Comparison of ENCODE assay signal across 1 cellular context in the genomic region with DNA sequence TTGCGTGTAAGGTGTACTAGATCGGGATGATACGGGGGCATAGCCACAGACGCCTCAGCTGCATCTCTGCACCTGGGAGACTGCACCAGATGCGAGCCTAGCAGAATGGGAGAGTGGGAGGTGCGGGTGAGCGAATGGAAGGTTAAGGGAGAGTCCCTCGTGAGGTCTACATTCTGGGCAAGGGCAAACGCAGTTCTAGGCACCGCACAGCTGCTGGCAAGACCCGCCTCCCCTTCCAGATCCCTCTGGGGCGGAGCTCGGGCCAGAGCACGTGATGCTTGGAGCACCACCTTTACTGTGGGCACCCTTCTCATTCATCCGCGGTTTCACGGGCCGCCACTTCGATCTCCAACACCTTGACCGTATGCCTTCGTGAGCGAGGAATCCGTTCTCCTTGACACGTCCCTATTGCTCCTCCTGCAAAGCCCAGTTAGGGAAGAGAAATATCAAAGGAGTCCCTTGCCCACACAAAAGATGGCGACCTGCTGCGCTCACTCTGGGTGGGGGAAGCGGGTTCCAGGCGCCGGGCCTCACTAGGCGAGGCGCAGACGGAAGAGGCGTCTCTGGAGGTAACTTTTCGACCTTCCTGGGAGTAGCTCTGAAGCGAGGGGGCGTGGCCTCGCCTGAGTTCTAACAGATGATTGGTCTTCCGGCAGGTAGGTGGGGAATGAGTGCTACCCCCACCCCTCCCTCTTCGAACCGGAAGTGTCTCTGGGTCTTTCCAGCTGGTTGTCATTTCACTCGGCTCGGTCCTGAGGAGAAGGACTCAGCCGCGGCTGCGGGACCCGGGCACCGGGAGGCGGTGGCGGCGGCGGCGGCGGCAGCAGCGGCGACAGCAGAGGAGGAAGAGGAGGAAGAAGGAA.
TF ChIP-seq lines count a peak whose summit lies in the region.

A gene (plus strand): TSS at position 740 of the 863 bp plus-strand sequence. CDS start 1,385 bp downstream, outside the sequence.

TF ChIP-seq in K562, 482 proteins besides CTCF, POLR2A, EP300 and RAD21 (continued from another document and continues in another):
- TF ChIP-seq, protein P1, sequence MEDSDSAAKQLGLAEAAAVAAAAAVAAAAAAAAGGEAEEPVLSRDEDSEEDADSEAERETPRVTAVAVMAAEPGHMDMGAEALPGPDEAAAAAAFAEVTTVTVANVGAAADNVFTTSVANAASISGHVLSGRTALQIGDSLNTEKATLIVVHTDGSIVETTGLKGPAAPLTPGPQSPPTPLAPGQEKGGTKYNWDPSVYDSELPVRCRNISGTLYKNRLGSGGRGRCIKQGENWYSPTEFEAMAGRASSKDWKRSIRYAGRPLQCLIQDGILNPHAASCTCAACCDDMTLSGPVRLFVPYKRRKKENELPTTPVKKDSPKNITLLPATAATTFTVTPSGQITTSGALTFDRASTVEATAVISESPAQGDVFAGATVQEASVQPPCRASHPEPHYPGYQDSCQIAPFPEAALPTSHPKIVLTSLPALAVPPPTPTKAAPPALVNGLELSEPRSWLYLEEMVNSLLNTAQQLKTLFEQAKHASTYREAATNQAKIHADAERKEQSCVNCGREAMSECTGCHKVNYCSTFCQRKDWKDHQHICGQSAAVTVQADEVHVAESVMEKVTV (CRISPR knock-in tag; IDR thresholded peaks at IDR 0.05): no peak
- no peak for TF ChIP-seq SREBF2 (CRISPR knock-in tag; IDR thresholded peaks at IDR 0.05)
- TF ChIP-seq ASH1L (IDR thresholded peaks at IDR 0.05; ENCODE audit: borderline replicate concordance, low read depth, partially characterized antibody): peak; percentile 70
- 0 out of 2 replicates have a peak, but pooled peaks have one; percentile 21 for TF ChIP-seq GTF2F1 (IDR thresholded peaks at IDR 0.05; ENCODE audit: low read depth, low read length)
- TF ChIP-seq, protein P2, sequence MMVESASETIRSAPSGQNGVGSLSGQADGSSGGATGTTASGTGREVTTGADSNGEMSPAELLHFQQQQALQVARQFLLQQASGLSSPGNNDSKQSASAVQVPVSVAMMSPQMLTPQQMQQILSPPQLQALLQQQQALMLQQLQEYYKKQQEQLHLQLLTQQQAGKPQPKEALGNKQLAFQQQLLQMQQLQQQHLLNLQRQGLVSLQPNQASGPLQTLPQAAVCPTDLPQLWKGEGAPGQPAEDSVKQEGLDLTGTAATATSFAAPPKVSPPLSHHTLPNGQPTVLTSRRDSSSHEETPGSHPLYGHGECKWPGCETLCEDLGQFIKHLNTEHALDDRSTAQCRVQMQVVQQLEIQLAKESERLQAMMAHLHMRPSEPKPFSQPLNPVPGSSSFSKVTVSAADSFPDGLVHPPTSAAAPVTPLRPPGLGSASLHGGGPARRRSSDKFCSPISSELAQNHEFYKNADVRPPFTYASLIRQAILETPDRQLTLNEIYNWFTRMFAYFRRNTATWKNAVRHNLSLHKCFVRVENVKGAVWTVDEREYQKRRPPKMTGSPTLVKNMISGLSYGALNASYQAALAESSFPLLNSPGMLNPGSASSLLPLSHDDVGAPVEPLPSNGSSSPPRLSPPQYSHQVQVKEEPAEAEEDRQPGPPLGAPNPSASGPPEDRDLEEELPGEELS (CRISPR knock-in tag; IDR thresholded peaks at IDR 0.05; ENCODE audit: borderline replicate concordance): no peak
- no peak for TF ChIP-seq KDM1A (IDR thresholded peaks at IDR 0.05)
- no peak for TF ChIP-seq MYNN (IDR thresholded peaks at IDR 0.05)
- TF ChIP-seq MYNN (CRISPR knock-in tag; IDR thresholded peaks at IDR 0.05): no peak
- TF ChIP-seq NFATC3 (IDR thresholded peaks at IDR 0.05): no peak
- TF ChIP-seq ZFPM2 (CRISPR knock-in tag; IDR thresholded peaks at IDR 0.05): no peak
- TF ChIP-seq, protein P3, sequence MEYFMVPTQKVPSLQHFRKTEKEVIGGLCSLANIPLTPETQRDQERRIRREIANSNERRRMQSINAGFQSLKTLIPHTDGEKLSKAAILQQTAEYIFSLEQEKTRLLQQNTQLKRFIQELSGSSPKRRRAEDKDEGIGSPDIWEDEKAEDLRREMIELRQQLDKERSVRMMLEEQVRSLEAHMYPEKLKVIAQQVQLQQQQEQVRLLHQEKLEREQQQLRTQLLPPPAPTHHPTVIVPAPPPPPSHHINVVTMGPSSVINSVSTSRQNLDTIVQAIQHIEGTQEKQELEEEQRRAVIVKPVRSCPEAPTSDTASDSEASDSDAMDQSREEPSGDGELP (CRISPR knock-in tag; IDR thresholded peaks at IDR 0.05; ENCODE audit: borderline replicate concordance): peak; percentile 100
- no peak for TF ChIP-seq ZNF830 (CRISPR knock-in tag; IDR thresholded peaks at IDR 0.05)
- no peak for TF ChIP-seq FOXA1 (IDR thresholded peaks at IDR 0.05; ENCODE audit: borderline replicate concordance)
- no peak for TF ChIP-seq NBN (IDR thresholded peaks at IDR 0.05; ENCODE audit: low read depth)
- TF ChIP-seq U2AF2 (optimal IDR thresholded peaks at IDR 0.05; ENCODE audit: low read depth, low read length): no peak
- no peak for TF ChIP-seq ZNF140 (CRISPR knock-in tag; IDR thresholded peaks at IDR 0.05)
- TF ChIP-seq RBM14 (IDR thresholded peaks at IDR 0.05; ENCODE audit: borderline replicate concordance, insufficient read depth, low read depth, low read length): no peak
- TF ChIP-seq HOXB6 (CRISPR knock-in tag; IDR thresholded peaks at IDR 0.05; ENCODE audit: borderline replicate concordance): no peak
- no peak for TF ChIP-seq EZH2 (IDR thresholded peaks at IDR 0.05; ENCODE audit: borderline replicate concordance, low read depth, low read length)
- TF ChIP-seq HDAC8 (tag; IDR thresholded peaks at IDR 0.05): 0 out of 2 replicates have a peak, but pooled peaks have one; percentile 68
- no peak; a peak in 1 of 4 replicates for TF ChIP-seq TBL1XR1 (IDR thresholded peaks at IDR 0.05; ENCODE audit: low read length in 2 of 2)
- TF ChIP-seq ARID2 (IDR thresholded peaks at IDR 0.05): no peak
- no peak for TF ChIP-seq THRAP3 (IDR thresholded peaks at IDR 0.05; ENCODE audit: borderline replicate concordance)
- no peak for TF ChIP-seq ZFP36 (IDR thresholded peaks at IDR 0.05; ENCODE audit: low read depth, low read length, partially characterized antibody)
- TF ChIP-seq ZNF24 (IDR thresholded peaks at IDR 0.05): no peak
- TF ChIP-seq, protein P4, sequence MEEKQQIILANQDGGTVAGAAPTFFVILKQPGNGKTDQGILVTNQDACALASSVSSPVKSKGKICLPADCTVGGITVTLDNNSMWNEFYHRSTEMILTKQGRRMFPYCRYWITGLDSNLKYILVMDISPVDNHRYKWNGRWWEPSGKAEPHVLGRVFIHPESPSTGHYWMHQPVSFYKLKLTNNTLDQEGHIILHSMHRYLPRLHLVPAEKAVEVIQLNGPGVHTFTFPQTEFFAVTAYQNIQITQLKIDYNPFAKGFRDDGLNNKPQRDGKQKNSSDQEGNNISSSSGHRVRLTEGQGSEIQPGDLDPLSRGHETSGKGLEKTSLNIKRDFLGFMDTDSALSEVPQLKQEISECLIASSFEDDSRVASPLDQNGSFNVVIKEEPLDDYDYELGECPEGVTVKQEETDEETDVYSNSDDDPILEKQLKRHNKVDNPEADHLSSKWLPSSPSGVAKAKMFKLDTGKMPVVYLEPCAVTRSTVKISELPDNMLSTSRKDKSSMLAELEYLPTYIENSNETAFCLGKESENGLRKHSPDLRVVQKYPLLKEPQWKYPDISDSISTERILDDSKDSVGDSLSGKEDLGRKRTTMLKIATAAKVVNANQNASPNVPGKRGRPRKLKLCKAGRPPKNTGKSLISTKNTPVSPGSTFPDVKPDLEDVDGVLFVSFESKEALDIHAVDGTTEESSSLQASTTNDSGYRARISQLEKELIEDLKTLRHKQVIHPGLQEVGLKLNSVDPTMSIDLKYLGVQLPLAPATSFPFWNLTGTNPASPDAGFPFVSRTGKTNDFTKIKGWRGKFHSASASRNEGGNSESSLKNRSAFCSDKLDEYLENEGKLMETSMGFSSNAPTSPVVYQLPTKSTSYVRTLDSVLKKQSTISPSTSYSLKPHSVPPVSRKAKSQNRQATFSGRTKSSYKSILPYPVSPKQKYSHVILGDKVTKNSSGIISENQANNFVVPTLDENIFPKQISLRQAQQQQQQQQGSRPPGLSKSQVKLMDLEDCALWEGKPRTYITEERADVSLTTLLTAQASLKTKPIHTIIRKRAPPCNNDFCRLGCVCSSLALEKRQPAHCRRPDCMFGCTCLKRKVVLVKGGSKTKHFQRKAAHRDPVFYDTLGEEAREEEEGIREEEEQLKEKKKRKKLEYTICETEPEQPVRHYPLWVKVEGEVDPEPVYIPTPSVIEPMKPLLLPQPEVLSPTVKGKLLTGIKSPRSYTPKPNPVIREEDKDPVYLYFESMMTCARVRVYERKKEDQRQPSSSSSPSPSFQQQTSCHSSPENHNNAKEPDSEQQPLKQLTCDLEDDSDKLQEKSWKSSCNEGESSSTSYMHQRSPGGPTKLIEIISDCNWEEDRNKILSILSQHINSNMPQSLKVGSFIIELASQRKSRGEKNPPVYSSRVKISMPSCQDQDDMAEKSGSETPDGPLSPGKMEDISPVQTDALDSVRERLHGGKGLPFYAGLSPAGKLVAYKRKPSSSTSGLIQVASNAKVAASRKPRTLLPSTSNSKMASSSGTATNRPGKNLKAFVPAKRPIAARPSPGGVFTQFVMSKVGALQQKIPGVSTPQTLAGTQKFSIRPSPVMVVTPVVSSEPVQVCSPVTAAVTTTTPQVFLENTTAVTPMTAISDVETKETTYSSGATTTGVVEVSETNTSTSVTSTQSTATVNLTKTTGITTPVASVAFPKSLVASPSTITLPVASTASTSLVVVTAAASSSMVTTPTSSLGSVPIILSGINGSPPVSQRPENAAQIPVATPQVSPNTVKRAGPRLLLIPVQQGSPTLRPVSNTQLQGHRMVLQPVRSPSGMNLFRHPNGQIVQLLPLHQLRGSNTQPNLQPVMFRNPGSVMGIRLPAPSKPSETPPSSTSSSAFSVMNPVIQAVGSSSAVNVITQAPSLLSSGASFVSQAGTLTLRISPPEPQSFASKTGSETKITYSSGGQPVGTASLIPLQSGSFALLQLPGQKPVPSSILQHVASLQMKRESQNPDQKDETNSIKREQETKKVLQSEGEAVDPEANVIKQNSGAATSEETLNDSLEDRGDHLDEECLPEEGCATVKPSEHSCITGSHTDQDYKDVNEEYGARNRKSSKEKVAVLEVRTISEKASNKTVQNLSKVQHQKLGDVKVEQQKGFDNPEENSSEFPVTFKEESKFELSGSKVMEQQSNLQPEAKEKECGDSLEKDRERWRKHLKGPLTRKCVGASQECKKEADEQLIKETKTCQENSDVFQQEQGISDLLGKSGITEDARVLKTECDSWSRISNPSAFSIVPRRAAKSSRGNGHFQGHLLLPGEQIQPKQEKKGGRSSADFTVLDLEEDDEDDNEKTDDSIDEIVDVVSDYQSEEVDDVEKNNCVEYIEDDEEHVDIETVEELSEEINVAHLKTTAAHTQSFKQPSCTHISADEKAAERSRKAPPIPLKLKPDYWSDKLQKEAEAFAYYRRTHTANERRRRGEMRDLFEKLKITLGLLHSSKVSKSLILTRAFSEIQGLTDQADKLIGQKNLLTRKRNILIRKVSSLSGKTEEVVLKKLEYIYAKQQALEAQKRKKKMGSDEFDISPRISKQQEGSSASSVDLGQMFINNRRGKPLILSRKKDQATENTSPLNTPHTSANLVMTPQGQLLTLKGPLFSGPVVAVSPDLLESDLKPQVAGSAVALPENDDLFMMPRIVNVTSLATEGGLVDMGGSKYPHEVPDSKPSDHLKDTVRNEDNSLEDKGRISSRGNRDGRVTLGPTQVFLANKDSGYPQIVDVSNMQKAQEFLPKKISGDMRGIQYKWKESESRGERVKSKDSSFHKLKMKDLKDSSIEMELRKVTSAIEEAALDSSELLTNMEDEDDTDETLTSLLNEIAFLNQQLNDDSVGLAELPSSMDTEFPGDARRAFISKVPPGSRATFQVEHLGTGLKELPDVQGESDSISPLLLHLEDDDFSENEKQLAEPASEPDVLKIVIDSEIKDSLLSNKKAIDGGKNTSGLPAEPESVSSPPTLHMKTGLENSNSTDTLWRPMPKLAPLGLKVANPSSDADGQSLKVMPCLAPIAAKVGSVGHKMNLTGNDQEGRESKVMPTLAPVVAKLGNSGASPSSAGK (IDR thresholded peaks at IDR 0.05): no peak
- TF ChIP-seq HNRNPK (IDR thresholded peaks at IDR 0.05; ENCODE audit: low read depth, low read length, poor library complexity, severe bottlenecking): no peak
- TF ChIP-seq, protein P5, sequence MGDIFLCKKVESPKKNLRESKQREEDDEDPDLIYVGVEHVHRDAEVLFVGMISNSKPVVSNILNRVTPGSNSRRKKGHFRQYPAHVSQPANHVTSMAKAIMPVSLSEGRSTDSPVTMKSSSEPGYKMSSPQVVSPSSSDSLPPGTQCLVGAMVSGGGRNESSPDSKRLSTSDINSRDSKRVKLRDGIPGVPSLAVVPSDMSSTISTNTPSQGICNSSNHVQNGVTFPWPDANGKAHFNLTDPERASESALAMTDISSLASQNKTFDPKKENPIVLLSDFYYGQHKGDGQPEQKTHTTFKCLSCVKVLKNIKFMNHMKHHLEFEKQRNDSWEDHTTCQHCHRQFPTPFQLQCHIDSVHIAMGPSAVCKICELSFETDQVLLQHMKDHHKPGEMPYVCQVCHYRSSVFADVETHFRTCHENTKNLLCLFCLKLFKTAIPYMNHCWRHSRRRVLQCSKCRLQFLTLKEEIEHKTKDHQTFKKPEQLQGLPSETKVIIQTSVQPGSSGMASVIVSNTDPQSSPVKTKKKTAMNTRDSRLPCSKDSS (IDR thresholded peaks at IDR 0.05; ENCODE audit: low read depth, partially characterized antibody): no peak
- TF ChIP-seq LCOR (CRISPR knock-in tag; IDR thresholded peaks at IDR 0.05): no peak
- TF ChIP-seq ZNF384 (IDR thresholded peaks at IDR 0.05; ENCODE audit: low read depth, low read length): no peak; the same call in 1 of the 2 replicates
- no peak for TF ChIP-seq SLC30A9 (CRISPR knock-in tag; IDR thresholded peaks at IDR 0.05)
- TF ChIP-seq, protein P6, sequence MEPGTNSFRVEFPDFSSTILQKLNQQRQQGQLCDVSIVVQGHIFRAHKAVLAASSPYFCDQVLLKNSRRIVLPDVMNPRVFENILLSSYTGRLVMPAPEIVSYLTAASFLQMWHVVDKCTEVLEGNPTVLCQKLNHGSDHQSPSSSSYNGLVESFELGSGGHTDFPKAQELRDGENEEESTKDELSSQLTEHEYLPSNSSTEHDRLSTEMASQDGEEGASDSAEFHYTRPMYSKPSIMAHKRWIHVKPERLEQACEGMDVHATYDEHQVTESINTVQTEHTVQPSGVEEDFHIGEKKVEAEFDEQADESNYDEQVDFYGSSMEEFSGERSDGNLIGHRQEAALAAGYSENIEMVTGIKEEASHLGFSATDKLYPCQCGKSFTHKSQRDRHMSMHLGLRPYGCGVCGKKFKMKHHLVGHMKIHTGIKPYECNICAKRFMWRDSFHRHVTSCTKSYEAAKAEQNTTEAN (CRISPR knock-in tag; IDR thresholded peaks at IDR 0.05): peak; percentile 84; the same call in 1 of the 2 replicates
- TF ChIP-seq SOX6 (IDR thresholded peaks at IDR 0.05): no peak
- TF ChIP-seq MBD2 (IDR thresholded peaks at IDR 0.05; ENCODE audit: borderline replicate concordance, low read depth): no peak
- TF ChIP-seq, protein P7, sequence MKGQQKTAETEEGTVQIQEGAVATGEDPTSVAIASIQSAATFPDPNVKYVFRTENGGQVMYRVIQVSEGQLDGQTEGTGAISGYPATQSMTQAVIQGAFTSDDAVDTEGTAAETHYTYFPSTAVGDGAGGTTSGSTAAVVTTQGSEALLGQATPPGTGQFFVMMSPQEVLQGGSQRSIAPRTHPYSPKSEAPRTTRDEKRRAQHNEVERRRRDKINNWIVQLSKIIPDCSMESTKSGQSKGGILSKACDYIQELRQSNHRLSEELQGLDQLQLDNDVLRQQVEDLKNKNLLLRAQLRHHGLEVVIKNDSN (CRISPR knock-in tag; IDR thresholded peaks at IDR 0.05): peak; percentile 99
- no peak for TF ChIP-seq ELF4 (CRISPR knock-in tag; IDR thresholded peaks at IDR 0.05)
- peak; percentile 99 for TF ChIP-seq YY1 (IDR thresholded peaks at IDR 0.05; ENCODE audit: borderline replicate concordance in 1 of 3, control insufficient read depth in 1 of 3, extremely low read depth in 1 of 3, insufficient read depth in 3 of 3, insufficient read length in 1 of 3, insufficient replicate concordance in 2 of 3, low read depth in 1 of 3, low read length in 2 of 3)
- no peak for TF ChIP-seq HNRNPH1 (optimal IDR thresholded peaks at IDR 0.05; ENCODE audit: low read depth, low read length)
